ENCODE assay signal across 9 cellular contexts in genomic region chr5:38453506-38453905, GRCh38.
DNase-seq lines count a peak whose midpoint lies in the region; ATAC-seq, FAIRE-seq and TF ChIP-seq lines count a peak whose summit lies in the region.
"Had no signal": no experiment of that assay in that cellular context is flagged by ENCODE, and none has a peak within 500 bp of the region (broad histone marks: within the 10 kb centered on the region; RNA-seq: fewer than 3 reads in every experiment).

No MANE protein-coding gene starts in this region.

- peak; percentile 96 for ATAC-seq in HG03139 (IDR thresholded peaks at IDR 0.05; ENCODE audit: unreplicated experiment)
- no peak for ATAC-seq in sciatic nerve

- no peak for FAIRE-seq in D721Med (lab: Jason Lieb, UNC)
- FAIRE-seq: keratinocyte had no signal

- no peaks in the 10 kb centered on the region for H3K9me3 Mint-ChIP-seq in neural crest cell

- H3K27ac Mint-ChIP-seq in neural crest cell (ENCODE audit: unreplicated experiment) = peak overlapping the region; percentile 43

- intact Hi-C loops in sciatic nerve (cut with DNase I) = no loop called here

- TF ChIP-seq CTCF in neural crest cell (conservative IDR thresholded peaks at IDR 0.05) = no peak
- no peak for TF ChIP-seq CTCF in D721Med (IDR thresholded peaks at IDR 0.05; ENCODE audit: insufficient read depth, missing control alignments)

- H3K36me3 Mint-ChIP-seq in neural crest cell (ENCODE audit: low read depth) = no peaks in the 10 kb centered on the region

- DNase-seq in activated T-cell treated with anti-CD3 and anti-CD28 coated beads for 1 hour (ENCODE audit: low read depth) (peak; percentile 10), activated T-cell treated with anti-CD3 and anti-CD28 coated beads for 4 hours (no peak), UCSD-AML1 (lab: John Stamatoyannopoulos, UW; ENCODE audit: unreplicated experiment) (peak; percentile 60), neural crest cell (ENCODE audit: low read depth, low spot score) (no peak), sciatic nerve (ENCODE audit: low spot score) (no peak), NCI-H226 (no peak), D721Med (ENCODE audit: insufficient read length, low spot score) (no peak)

- H3K4me3 Mint-ChIP-seq in neural crest cell = no peak overlapping the region

- H3K27me3 Mint-ChIP-seq in neural crest cell (ENCODE audit: low read depth) = no peaks in the 10 kb centered on the region

- peaks cover 14% of the 10 kb centered on the region for H3K4me1 Mint-ChIP-seq in neural crest cell

Comparison
In these comparisons a context has a peak if more than half of its experiments do, and no peak if none do; other contexts are left out.
1. DNase-seq: peak in activated T-cell treated with anti-CD3 and anti-CD28 coated beads for 1 hour (single experiment) and UCSD-AML1 (single experiment); none in activated T-cell treated with anti-CD3 and anti-CD28 coated beads for 4 hours (single experiment), neural crest cell (single experiment), sciatic nerve (single experiment), NCI-H226 (single experiment) and D721Med (single experiment).